In genomic region chr16:26169451-26169850, GRCh38 we compare ENCODE assay signal across 19 cellular contexts.
A peak's percentile ranks its signal among the peaks of the same experiment; 100 is the strongest.
DNase-seq lines count a peak whose midpoint lies in the region; ATAC-seq and TF ChIP-seq lines count a peak whose summit lies in the region.
"Had no signal": no experiment of that assay in that cellular context is flagged by ENCODE, and none has a peak within 500 bp of the region (broad histone marks: within the 10 kb centered on the region; RNA-seq: fewer than 3 reads in every experiment).

No MANE protein-coding gene starts in this region.

- ATAC-seq in T-helper 17 cell, result no peak
- ATAC-seq: A549, HCT116 had no signal

- no peaks in the 10 kb centered on the region for H3K79me1 ChIP-seq in H9 (ENCODE audit: insufficient read depth, low read depth, low read length, poor library complexity, severe bottlenecking)

- peaks cover 0 to 3% of the 10 kb centered on the region in 2 experiments; a peak in 2 of 4 replicates for H3K4me1 Mint-ChIP-seq in H9
- H3K4me1 Mint-ChIP-seq in mesothelial cell of epicardium, result peaks cover 22% of the 10 kb centered on the region
- H3K4me1 Mint-ChIP-seq in T-helper 17 cell, result no peaks in the 10 kb centered on the region
- H3K4me1 Mint-ChIP-seq: CD4-positive, alpha-beta memory T cell had no signal

- no peak overlapping the region for H2BK5ac ChIP-seq in H9 (ENCODE audit: insufficient read length, low read length)

- no peak overlapping the region for H3K27ac ChIP-seq in H9 (ENCODE audit: insufficient read length, low read depth, low read length)
- H3K27ac ChIP-seq: A549, GM23248 had no signal

- no peak overlapping the region for H3K9ac ChIP-seq in H9 (ENCODE audit: extremely low read depth, insufficient read length, low read length)
- H3K9ac ChIP-seq: GM23248 had no signal

- H3K36me3 Mint-ChIP-seq in H9 (ENCODE audit: insufficient read depth in 1 of 3, low read depth in 3 of 3) (peaks cover 0 to 3% (median 0%) of the 10 kb centered on the region in 3 experiments; a peak in 2 of 7 replicates), mesothelial cell of epicardium (peaks cover 5% of the 10 kb centered on the region), T-helper 17 cell (ENCODE audit: low read depth) (no peaks in the 10 kb centered on the region)
- H3K36me3 Mint-ChIP-seq: CD4-positive, alpha-beta memory T cell had no signal

- WGBS in H9 (ENCODE audit: extremely low coverage, insufficient read length, low lambda C conversion rate), result no CpG with 5 or more reads among the region's 2 CpGs

- H3K23me2 ChIP-seq in H9 (ENCODE audit: insufficient read length, low read depth, low read length, poor library complexity, severe bottlenecking), result no peaks in the 10 kb centered on the region

- no peaks in the 10 kb centered on the region for H3K79me2 ChIP-seq in H9 (ENCODE audit: insufficient read depth, low read length)

- H3K56ac ChIP-seq in H9 (ENCODE audit: insufficient read length, low read depth, low read length), result no peak overlapping the region

- H2BK20ac ChIP-seq in H9 (ENCODE audit: low read depth, low read length, poor library complexity, severe bottlenecking), result no peak overlapping the region

- peak overlapping the region; percentile 8 for H2AFZ ChIP-seq in H9 (ENCODE audit: low read length)
- H2AFZ ChIP-seq: GM23248 had no signal

- H3T11ph ChIP-seq in H9 (ENCODE audit: low read length), result no peak overlapping the region

- H4K8ac ChIP-seq in H9 (replicated peaks; ENCODE audit: insufficient read length, low read depth, low read length), result no peak overlapping the region

- no peaks in the 10 kb centered on the region; the same call in 1 of the 2 replicates for H3K4me1 ChIP-seq in H9 (ENCODE audit: insufficient read depth, low read length)
- H3K4me1 ChIP-seq: A549 had no signal

- H3K27me3 Mint-ChIP-seq in H9 (ENCODE audit: low read depth) (peaks cover 33% of the 10 kb centered on the region), mesothelial cell of epicardium (ENCODE audit: low read depth) (no peaks in the 10 kb centered on the region), T-helper 17 cell (peaks cover 6% of the 10 kb centered on the region)

- H3K4me3 Mint-ChIP-seq in H9 (no peak overlapping the region), mesothelial cell of epicardium (no peak overlapping the region), T-helper 17 cell (no peak overlapping the region)
- H3K4me3 Mint-ChIP-seq: CD4-positive, alpha-beta memory T cell had no signal

- H2BK12ac ChIP-seq in H9 (ENCODE audit: insufficient read length, low read depth, low read length), result no peak overlapping the region

- H3K9me3 ChIP-seq in H9 (ENCODE audit: control insufficient read depth, low read depth, low read length) (no peaks in the 10 kb centered on the region), T-helper 17 cell (ENCODE audit: control insufficient read depth, low read length, poor library complexity, severe bottlenecking) (no peaks in the 10 kb centered on the region)
- H3K9me3 ChIP-seq: A549 had no signal

- no peak overlapping the region for H3K4me2 ChIP-seq in H9 (ENCODE audit: insufficient read depth, insufficient read length, low read length)
- H3K4me2 ChIP-seq: A549 had no signal

- no peak overlapping the region for H4K5ac ChIP-seq in H9 (ENCODE audit: insufficient read length, low read depth, low read length)

- DNase-seq in H9, result no peak
- peak; percentile 4 to 16 for DNase-seq in hippocampal formation (lab: John Stamatoyannopoulos, UW)
- DNase-seq in mesothelial cell of epicardium (ENCODE audit: low spot score in 2 of 2, unreplicated experiment in 2 of 2), result no peak
- peak; percentile 68 for DNase-seq in superior temporal gyrus (ENCODE audit: extremely low spot score)
- no peak for DNase-seq in activated CD4-positive, alpha-beta T cell treated with anti-CD3 and anti-CD28 coated beads for 4 hours
- DNase-seq in T-helper 17 cell, result no peak
- no peak for DNase-seq in NCI-H2171 treated with DMSO at 0.1 percent for 48 hours (lab: John Stamatoyannopoulos, UW)
- DNase-seq: 8988T; ACHN; AML-193; C1 segment of cervical spinal cord; Calu3; CD4-positive, alpha-beta memory T cell; COR-L47; DND-41; GM23248; H7 had no signal

- H3K27me3 ChIP-seq in H9 (ENCODE audit: insufficient read depth, low read length), result no peaks in the 10 kb centered on the region

- H3K14ac ChIP-seq in H9 (ENCODE audit: insufficient read depth, low read length), result no peak overlapping the region

- H3K18ac ChIP-seq in H9 (ENCODE audit: insufficient read length, low read depth, low read length), result no peak overlapping the region

- H3K9me3 Mint-ChIP-seq in H9 (peaks cover 0 to 1% of the 10 kb centered on the region in 2 experiments; a peak in 1 of 5 replicates), mesothelial cell of epicardium (peaks cover 13% of the 10 kb centered on the region)

- H3K27ac Mint-ChIP-seq in H9 (no peak overlapping the region), mesothelial cell of epicardium (peak overlapping the region; percentile 30), T-helper 17 cell (no peak overlapping the region)
- H3K27ac Mint-ChIP-seq: CD4-positive, alpha-beta memory T cell had no signal

- no peak overlapping the region for H4K91ac ChIP-seq in H9 (ENCODE audit: insufficient read length, low read depth, low read length)

- no peak overlapping the region for H2BK15ac ChIP-seq in H9 (ENCODE audit: low read depth, low read length)

- H4K20me1 ChIP-seq in H9 (ENCODE audit: control insufficient read depth, insufficient read depth, insufficient read length), result no peaks in the 10 kb centered on the region

- H2BK120ac ChIP-seq in H9 (ENCODE audit: low read depth, low read length, poor library complexity, severe bottlenecking), result no peak overlapping the region

- H2AK5ac ChIP-seq in H9 (ENCODE audit: insufficient read length, low read length), result no peak overlapping the region

- no peak for TF ChIP-seq CTCF in H9 (conservative IDR thresholded peaks at IDR 0.05)
- TF ChIP-seq CTCF in mesothelial cell of epicardium (IDR thresholded peaks at IDR 0.05; ENCODE audit: unreplicated experiment), result no peak

- H3K23ac ChIP-seq in H9 (ENCODE audit: insufficient read length, low read depth, low read length), result no peak overlapping the region

- no peak overlapping the region for H3K4ac ChIP-seq in H9 (ENCODE audit: low read depth, low read length)

Comparison
In these comparisons a context has a peak if more than half of its experiments do, and no peak if none do; other contexts are left out.
1. DNase-seq: peak in hippocampal formation (2 of 2) and superior temporal gyrus (single experiment); none in H9 (single experiment), mesothelial cell of epicardium (0 of 2), activated CD4-positive, alpha-beta T cell treated with anti-CD3 and anti-CD28 coated beads for 4 hours (0 of 2), T-helper 17 cell (0 of 3) and NCI-H2171 treated with DMSO at 0.1 percent for 48 hours (single experiment).